Comparison of ENCODE assay signal across 23 cellular contexts in genomic region chr9:72958485-72959266, GRCh38. TPM values are rescaled to one million over a fixed set of nuclear protein-coding genes. Genes with fewer than 3 reads are reported as not detected.
DNase-seq lines count a peak whose midpoint lies in the region; ATAC-seq and TF ChIP-seq lines count a peak whose summit lies in the region.
"Had no signal": no experiment of that assay in that cellular context is flagged by ENCODE, and none has a peak within 500 bp of the region (broad histone marks: within the 10 kb centered on the region; RNA-seq: fewer than 3 reads in every experiment).

No MANE protein-coding gene starts in this region.

- DNase-seq in H9 (peak; percentile 43), UCSD-AML1 (lab: John Stamatoyannopoulos, UW; ENCODE audit: unreplicated experiment) (peak; percentile 8), spleen (peak; percentile 37), NCI-H1092 (lab: John Stamatoyannopoulos, UW) (no peak)
- no peak for DNase-seq in activated naive CD4-positive, alpha-beta T cell treated with anti-CD3 and anti-CD28 coated beads, Interleukin-2, amount 10 ng/mL, durations not matched to agents 7 days and 5 days
- DNase-seq: BE2C, EL, GF-D8, H7, HFFc6, IMR-90, MV-4-11, NCI-H1694, NCI-H2081, NCI-H2171, NCI-H345, PC-9, RPMI8226, SIG-M5, SK-N-SH had no signal

- H3K9me3 ChIP-seq in H9 (ENCODE audit: control insufficient read depth, low read depth, low read length) (peaks cover 5% of the 10 kb centered on the region), iPS-20b (ENCODE audit: insufficient read depth, low read depth, low read length) (no peaks in the 10 kb centered on the region), spleen (peaks cover 0 to 22% (median 7%) of the 10 kb centered on the region in 8 donors)
- H3K9me3 ChIP-seq: BE2C, SK-N-SH had no signal

- H3K18ac ChIP-seq in H9 (ENCODE audit: insufficient read length, low read depth, low read length) = no peak overlapping the region

- no peak overlapping the region for H2BK15ac ChIP-seq in H9 (ENCODE audit: low read depth, low read length)

- H3K23ac ChIP-seq in H9 (ENCODE audit: insufficient read length, low read depth, low read length) = no peak overlapping the region

- H3K79me1 ChIP-seq in H9 (ENCODE audit: insufficient read depth, low read depth, low read length, poor library complexity, severe bottlenecking) = no peaks in the 10 kb centered on the region

- H3T11ph ChIP-seq in H9 (ENCODE audit: low read length) = no peak overlapping the region

- H4K5ac ChIP-seq in H9 (ENCODE audit: insufficient read length, low read depth, low read length) = no peak overlapping the region

- H3K36me3 ChIP-seq in iPS-20b (ENCODE audit: insufficient read depth, low read depth, low read length) = no peaks in the 10 kb centered on the region
- no peaks in the 10 kb centered on the region for H3K36me3 ChIP-seq in spleen
- H3K36me3 ChIP-seq: BE2C had no signal

- H3K4me1 ChIP-seq in H9 (ENCODE audit: insufficient read depth, low read length) = no peaks in the 10 kb centered on the region
- peaks cover 9% of the 10 kb centered on the region for H3K4me1 ChIP-seq in iPS-20b (ENCODE audit: insufficient read depth, low read length)
- H3K4me1 ChIP-seq in spleen = peaks cover 0 to 15% (median 6%) of the 10 kb centered on the region in 6 donors
- H3K4me1 ChIP-seq: BE2C had no signal

- no peak for ATAC-seq in HG03025 (IDR thresholded peaks at IDR 0.05; ENCODE audit: low FRiP score, unreplicated experiment)

- intact Hi-C loops in spleen (cut with DNase I; ENCODE audit: low total_unique reads) = no loop called here

- TF ChIP-seq CTCF in H9 (conservative IDR thresholded peaks at IDR 0.05) = no peak
- TF ChIP-seq CTCF in spleen (IDR thresholded peaks at IDR 0.05 in 8 of 11, conservative IDR thresholded peaks at IDR 0.05 in 3 of 11) = no peak

- H3K56ac ChIP-seq in H9 (ENCODE audit: insufficient read length, low read depth, low read length) = no peak overlapping the region

- H3K14ac ChIP-seq in H9 (ENCODE audit: insufficient read depth, low read length) = no peak overlapping the region

- H3K4me3 Mint-ChIP-seq in H9 = no peak overlapping the region
- no peak overlapping the region for H3K4me3 Mint-ChIP-seq in activated naive CD4-positive, alpha-beta T cell treated with anti-CD3 and anti-CD28 coated beads, Interleukin-2, amount 10 ng/mL, durations not matched to agents 7 days and 5 days
- H3K4me3 Mint-ChIP-seq: HFFc6 had no signal

- no peak overlapping the region for H3K9ac ChIP-seq in H9 (ENCODE audit: extremely low read depth, insufficient read length, low read length)
- H3K9ac ChIP-seq in iPS-20b (ENCODE audit: low read depth, low read length) = no peak overlapping the region
- H3K9ac ChIP-seq: SK-N-SH had no signal

- peak overlapping the region in 2 of 3 experiments; percentile 1 to 17; a peak in 3 of 7 replicates for H3K27ac Mint-ChIP-seq in H9
- H3K27ac Mint-ChIP-seq in activated naive CD4-positive, alpha-beta T cell treated with anti-CD3 and anti-CD28 coated beads, Interleukin-2, amount 10 ng/mL, durations not matched to agents 7 days and 5 days = no peak overlapping the region
- H3K27ac Mint-ChIP-seq: HFFc6 had no signal

- H4K8ac ChIP-seq in H9 (replicated peaks; ENCODE audit: insufficient read length, low read depth, low read length) = no peak overlapping the region

- H3K27ac ChIP-seq in H9 (ENCODE audit: insufficient read length, low read depth, low read length) = no peak overlapping the region
- no peak overlapping the region for H3K27ac ChIP-seq in iPS-20b (ENCODE audit: low read length)
- H3K27ac ChIP-seq in spleen = no peak overlapping the region
- H3K27ac ChIP-seq: HL-60, PC-9 had no signal

- TF ChIP-seq POLR2A in spleen (IDR thresholded peaks at IDR 0.05) = no peak

- no peaks in the 10 kb centered on the region for H3K23me2 ChIP-seq in H9 (ENCODE audit: insufficient read length, low read depth, low read length, poor library complexity, severe bottlenecking)

- peaks cover 9 to 12% of the 10 kb centered on the region in 2 experiments for H3K4me1 Mint-ChIP-seq in H9
- no peaks in the 10 kb centered on the region for H3K4me1 Mint-ChIP-seq in activated naive CD4-positive, alpha-beta T cell treated with anti-CD3 and anti-CD28 coated beads, Interleukin-2, amount 10 ng/mL, durations not matched to agents 7 days and 5 days

- H3K4me2 ChIP-seq in H9 (ENCODE audit: insufficient read depth, insufficient read length, low read length) = no peak overlapping the region
- H3K4me2 ChIP-seq: PC-9, SK-N-SH had no signal

- H3K4me3 ChIP-seq in iPS-20b (ENCODE audit: low read length) = peak overlapping the region; percentile 29; the same call in 1 of the 2 replicates
- no peak overlapping the region for H3K4me3 ChIP-seq in spleen
- H3K4me3 ChIP-seq: PC-9 had no signal

- no peak overlapping the region for H2AFZ ChIP-seq in H9 (ENCODE audit: low read length)
- H2AFZ ChIP-seq: PC-9 had no signal

- no peaks in the 10 kb centered on the region for H3K79me2 ChIP-seq in H9 (ENCODE audit: insufficient read depth, low read length)

- no CpG with 5 or more reads among the region's 5 CpGs for WGBS in H9 (ENCODE audit: extremely low coverage, insufficient read length, low lambda C conversion rate)
- 88 to 93% (median 89%) methylated on average over 3 to 5 of the region's 5 CpGs for WGBS in spleen, 5 donors

- H3K36me3 Mint-ChIP-seq in H9 (ENCODE audit: insufficient read depth in 1 of 3, low read depth in 3 of 3) = peaks cover 8 to 22% (median 16%) of the 10 kb centered on the region in 3 experiments; a peak in 5 of 7 replicates
- H3K36me3 Mint-ChIP-seq in activated naive CD4-positive, alpha-beta T cell treated with anti-CD3 and anti-CD28 coated beads, Interleukin-2, amount 10 ng/mL, durations not matched to agents 7 days and 5 days = no peaks in the 10 kb centered on the region

- no peaks in the 10 kb centered on the region for H3K27me3 Mint-ChIP-seq in H9 (ENCODE audit: low read depth)
- H3K27me3 Mint-ChIP-seq in activated naive CD4-positive, alpha-beta T cell treated with anti-CD3 and anti-CD28 coated beads, Interleukin-2, amount 10 ng/mL, durations not matched to agents 7 days and 5 days = no peaks in the 10 kb centered on the region

- H3K9me3 Mint-ChIP-seq in H9 = peaks cover 17 to 19% of the 10 kb centered on the region in 2 experiments
- H3K9me3 Mint-ChIP-seq in activated naive CD4-positive, alpha-beta T cell treated with anti-CD3 and anti-CD28 coated beads, Interleukin-2, amount 10 ng/mL, durations not matched to agents 7 days and 5 days = no peaks in the 10 kb centered on the region
- H3K9me3 Mint-ChIP-seq: HFFc6 had no signal

- no peak overlapping the region for H4K91ac ChIP-seq in H9 (ENCODE audit: insufficient read length, low read depth, low read length)

- no peak overlapping the region for H2BK120ac ChIP-seq in H9 (ENCODE audit: low read depth, low read length, poor library complexity, severe bottlenecking)

- H4K20me1 ChIP-seq in H9 (ENCODE audit: control insufficient read depth, insufficient read depth, insufficient read length) = no peaks in the 10 kb centered on the region

- no peak overlapping the region for H2BK20ac ChIP-seq in H9 (ENCODE audit: low read depth, low read length, poor library complexity, severe bottlenecking)

- H2BK5ac ChIP-seq in H9 (ENCODE audit: insufficient read length, low read length) = no peak overlapping the region

- H3K4ac ChIP-seq in H9 (ENCODE audit: low read depth, low read length) = no peak overlapping the region

- H3K27me3 ChIP-seq in H9 (ENCODE audit: insufficient read depth, low read length) (no peaks in the 10 kb centered on the region), iPS-20b (ENCODE audit: insufficient read depth, low read length) (no peaks in the 10 kb centered on the region), spleen (replicated peaks in 1 of 7) (no peaks in the 10 kb centered on the region)
- H3K27me3 ChIP-seq: BE2C had no signal

- no peak overlapping the region for H2BK12ac ChIP-seq in H9 (ENCODE audit: insufficient read length, low read depth, low read length)

- CTCF ChIA-PET in activated naive CD4-positive, alpha-beta T cell treated with anti-CD3 and anti-CD28 coated beads, Interleukin-2, amount 10 ng/mL, durations not matched to agents 7 days and 5 days (lab: Charles Lee) = no interaction called here

- H2AK5ac ChIP-seq in H9 (ENCODE audit: insufficient read length, low read length) = no peak overlapping the region

RNA-seq across cellular contexts. Expression of gene ALDH1A1, which starts 5.8 kb away (rescaled TPM):
- 0.68 and 1.1 TPM in 2 replicates for total RNA-seq in H9 (2021)
- 100 to 1,000 TPM in 2 of 7 donors, 10 to 100 TPM in 5; 55.7 to 129 (median 71.9) TPM for total RNA-seq in spleen
- 10 to 100 TPM; 19.1 to 63.4 (median 26.2) TPM for polyA plus RNA-seq in spleen
- total RNA-seq: IMR-90 had no signal
- polyA plus RNA-seq: IMR-90 had no signal

Comparison
In these comparisons a context has a peak if more than half of its experiments do, and no peak if none do; other contexts are left out.
1. DNase-seq: peak in H9 (single experiment), UCSD-AML1 (single experiment) and spleen (single experiment); none in activated naive CD4-positive, alpha-beta T cell treated with anti-CD3 and anti-CD28 coated beads, Interleukin-2, amount 10 ng/mL, durations not matched to agents 7 days and 5 days (single experiment) and NCI-H1092 (single experiment).
2. RNA of gene ALDH1A1, which starts 5.8 kb away (total RNA-seq): 55.7 to 129 TPM in spleen; 0.68 to 1.1 TPM in H9; every median in the first group is over 10 times any median in the second.